Comparison of ENCODE assay signal across 19 cellular contexts in the genomic region with DNA sequence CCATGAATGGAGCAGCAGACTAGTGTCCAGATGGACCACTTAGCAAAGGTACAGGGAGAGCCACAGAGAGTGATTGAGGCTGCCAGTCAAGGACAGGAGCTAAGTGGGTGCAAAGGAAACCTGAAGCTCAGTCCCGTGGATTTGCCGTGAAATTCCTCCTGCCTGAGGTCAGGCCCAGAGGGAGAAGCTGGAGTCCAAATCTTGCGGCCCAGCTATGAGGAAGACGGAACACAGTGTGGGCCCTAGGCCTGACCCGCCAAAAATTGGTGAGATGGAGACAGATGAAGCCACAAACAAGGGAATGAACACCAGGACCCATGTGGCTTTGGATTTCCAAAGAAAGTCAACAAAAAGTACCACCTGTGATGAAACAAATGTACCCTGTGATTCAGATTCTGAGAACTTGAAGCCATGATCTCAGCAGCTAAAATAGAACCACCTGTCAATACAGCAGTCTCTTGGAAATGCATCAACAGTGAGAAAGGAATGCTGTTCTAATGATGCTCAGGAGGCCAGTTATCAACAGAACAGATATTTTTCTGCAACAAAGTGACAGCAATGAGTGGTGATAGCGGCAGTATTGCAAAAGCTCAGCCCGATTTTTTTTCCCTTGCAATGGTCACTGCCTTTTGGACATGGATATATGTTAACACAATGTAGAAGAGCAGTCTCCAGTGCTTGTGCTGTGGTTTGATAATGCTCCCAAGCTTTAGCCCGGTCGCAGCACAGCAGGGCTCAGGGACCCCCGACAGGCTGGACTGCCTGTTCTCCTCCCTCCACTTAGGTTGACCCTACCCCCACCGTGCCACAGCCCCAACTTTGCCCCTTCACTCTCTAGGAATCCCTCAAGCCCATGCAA. TPM values are rescaled to one million over a fixed set of nuclear protein-coding genes. Genes with fewer than 3 reads are reported as not detected.
DNase-seq lines count a peak whose midpoint lies in the region; ATAC-seq, FAIRE-seq and TF ChIP-seq lines count a peak whose summit lies in the region.
"Had no signal": no experiment of that assay in that cellular context is flagged by ENCODE, and none has a peak within 500 bp of the region (broad histone marks: within the 10 kb centered on the region; RNA-seq: fewer than 3 reads in every experiment).

No MANE protein-coding gene starts in this region.

- H3K9ac ChIP-seq in H1 (replicated peaks in 1 of 4; ENCODE audit: extremely low read depth in 1 of 4, low read depth in 3 of 4, low read length in 3 of 4): no peak overlapping the region
- H3K9ac ChIP-seq: BLaER1 treated with 17β-estradiol and CSF1 and Interleukin-3, amounts not matched to agents 10 nM and 100 nM had no signal

- no peak overlapping the region for H4K8ac ChIP-seq in H1 (ENCODE audit: extremely low read depth, insufficient read depth, low read length)

- no peaks in the 10 kb centered on the region for H3K4me1 ChIP-seq in H1 (replicated peaks in 1 of 4; ENCODE audit: control insufficient read depth in 3 of 4, insufficient read depth in 4 of 4, low read length in 3 of 4)
- peaks cover 1% of the 10 kb centered on the region for H3K4me1 ChIP-seq in hepatocyte (ENCODE audit: insufficient read depth)
- peaks cover 17% of the 10 kb centered on the region for H3K4me1 ChIP-seq in suprapubic skin

- H3K27ac Mint-ChIP-seq in HFFc6: peak overlapping the region; percentile 93
- H3K27ac Mint-ChIP-seq: activated CD8-positive, alpha-beta memory T cell treated with anti-CD3 and anti-CD28 coated beads, Interleukin-2, amount 10 ng/mL, durations not matched to agents 7 days and 5 days; activated naive CD4-positive, alpha-beta T cell treated with anti-CD3 and anti-CD28 coated beads for 36 hours; T-cell had no signal

- H3K18ac ChIP-seq in H1 (ENCODE audit: extremely low read depth, low read length): peak overlapping the region; percentile 42; the same call in 1 of the 2 replicates

- no peak overlapping the region for H2BK12ac ChIP-seq in H1 (ENCODE audit: low read depth, low read length)

- H2BK5ac ChIP-seq in H1 (ENCODE audit: low read depth, low read length): no peak overlapping the region

- no peaks in the 10 kb centered on the region for H4K20me1 ChIP-seq in H1 (replicated peaks in 1 of 2; ENCODE audit: control insufficient read depth in 1 of 2, insufficient read depth in 2 of 2, low read length in 2 of 2)
- peaks cover 34% of the 10 kb centered on the region for H4K20me1 ChIP-seq in hepatocyte (ENCODE audit: insufficient read depth, poor library complexity, severe bottlenecking)
- H4K20me1 ChIP-seq: BLaER1 treated with 17β-estradiol and CSF1 and Interleukin-3, amounts not matched to agents 10 nM and 100 nM had no signal

- FAIRE-seq in H1 (lab: Jason Lieb, UNC): no peak
- FAIRE-seq: RCC 7860 had no signal

- H3K4me3 ChIP-seq in H1 (ENCODE audit: extremely low read depth in 1 of 4, insufficient read depth in 2 of 4, low read depth in 3 of 4, low read length in 4 of 4): no peak overlapping the region
- H3K4me3 ChIP-seq in hepatocyte: no peak overlapping the region
- H3K4me3 ChIP-seq in suprapubic skin: no peak overlapping the region
- H3K4me3 ChIP-seq: BLaER1 treated with 17β-estradiol and CSF1 and Interleukin-3, amounts not matched to agents 10 nM and 100 nM; lung had no signal

- H3K79me1 ChIP-seq in H1 (ENCODE audit: low read depth, low read length): no peaks in the 10 kb centered on the region

- H3K4me3 Mint-ChIP-seq in HFFc6: peak overlapping the region; percentile 82; the same call in 1 of the 2 replicates
- H3K4me3 Mint-ChIP-seq: activated CD8-positive, alpha-beta memory T cell treated with anti-CD3 and anti-CD28 coated beads, Interleukin-2, amount 10 ng/mL, durations not matched to agents 7 days and 5 days; activated naive CD4-positive, alpha-beta T cell treated with anti-CD3 and anti-CD28 coated beads for 36 hours; T-cell had no signal

- TF ChIP-seq CTCF in HFFc6 (IDR thresholded peaks at IDR 0.05) (no peak), H1 (IDR thresholded peaks at IDR 0.05; ENCODE audit: control extremely low read depth in 1 of 3, insufficient read depth in 1 of 3, low read depth in 1 of 3, low read length in 3 of 3) (no peak), hepatocyte (IDR thresholded peaks at IDR 0.05; ENCODE audit: poor library complexity) (no peak), suprapubic skin (IDR thresholded peaks at IDR 0.05) (no peak)

- peak; percentile 36 for DNase-seq in HFFc6
- no peak for DNase-seq in H1 (ENCODE audit: low read depth in 1 of 2, low spot score in 2 of 2)
- DNase-seq in hepatocyte (ENCODE audit: low spot score): no peak
- no peak for DNase-seq in suprapubic skin (ENCODE audit: low spot score in 2 of 2)
- DNase-seq: activated CD4-positive, CD25-positive, alpha-beta regulatory T cell; activated CD8-positive, alpha-beta memory T cell treated with anti-CD3 and anti-CD28 coated beads, Interleukin-2, amount 10 ng/mL, durations not matched to agents 7 days and 5 days; activated naive CD4-positive, alpha-beta T cell treated with anti-CD3 and anti-CD28 coated beads for 36 hours; DMS79; NCI-H2081 treated with DMSO at 0.1 percent for 48 hours; NCI-H69; T-cell had no signal

- H3K4me2 ChIP-seq in H1 (ENCODE audit: insufficient read depth in 1 of 2, low read depth in 2 of 2, low read length in 2 of 2): no peak overlapping the region
- no peak overlapping the region for H3K4me2 ChIP-seq in hepatocyte
- H3K4me2 ChIP-seq: BLaER1 treated with 17β-estradiol and CSF1 and Interleukin-3, amounts not matched to agents 10 nM and 100 nM had no signal

- no peak for TF ChIP-seq RAD21 in H1 (IDR thresholded peaks at IDR 0.05 in 1 of 2, conservative IDR thresholded peaks at IDR 0.05 in 1 of 2; ENCODE audit: low read depth in 2 of 2, low read length in 2 of 2)

- TF ChIP-seq EP300 in H1 (IDR thresholded peaks at IDR 0.05; ENCODE audit: borderline replicate concordance in 1 of 2, low read depth in 2 of 2, low read length in 2 of 2): no peak
- TF ChIP-seq EP300 in suprapubic skin (IDR thresholded peaks at IDR 0.05): no peak

- peaks cover 68% of the 10 kb centered on the region for H3K36me3 Mint-ChIP-seq in HFFc6 (ENCODE audit: low read depth)
- H3K36me3 Mint-ChIP-seq: activated CD8-positive, alpha-beta memory T cell treated with anti-CD3 and anti-CD28 coated beads, Interleukin-2, amount 10 ng/mL, durations not matched to agents 7 days and 5 days; T-cell had no signal

- H3K27me3 ChIP-seq in H1 (replicated peaks in 1 of 4; ENCODE audit: control insufficient read depth in 3 of 4, extremely low read depth in 1 of 4, insufficient read depth in 3 of 4, low read length in 3 of 4) (no peaks in the 10 kb centered on the region), hepatocyte (no peaks in the 10 kb centered on the region), suprapubic skin (no peaks in the 10 kb centered on the region)
- H3K27me3 ChIP-seq: BLaER1 treated with 17β-estradiol and CSF1 and Interleukin-3, amounts not matched to agents 10 nM and 100 nM had no signal

- H3K23me2 ChIP-seq in H1 (ENCODE audit: low read depth, low read length): no peaks in the 10 kb centered on the region

- H3K27me3 Mint-ChIP-seq in HFFc6 (ENCODE audit: insufficient read depth): peaks cover 18% of the 10 kb centered on the region
- H3K27me3 Mint-ChIP-seq: activated CD8-positive, alpha-beta memory T cell treated with anti-CD3 and anti-CD28 coated beads, Interleukin-2, amount 10 ng/mL, durations not matched to agents 7 days and 5 days; T-cell had no signal

- TF ChIP-seq POLR2A in H1 (IDR thresholded peaks at IDR 0.05; ENCODE audit: control extremely low read depth in 1 of 2, low read depth in 2 of 2, low read length in 2 of 2): no peak
- TF ChIP-seq POLR2A in suprapubic skin (IDR thresholded peaks at IDR 0.05): no peak

- H2BK15ac ChIP-seq in H1 (ENCODE audit: low read length): no peak overlapping the region

- H3K79me2 ChIP-seq in H1 (ENCODE audit: control insufficient read depth in 1 of 2, insufficient read depth in 2 of 2, low read length in 2 of 2) (no peaks in the 10 kb centered on the region), hepatocyte (peaks cover 100% of the 10 kb centered on the region)

- no peak overlapping the region for H2AFZ ChIP-seq in H1 (ENCODE audit: low read length)
- H2AFZ ChIP-seq in hepatocyte: no peak overlapping the region

- no peaks in the 10 kb centered on the region for H3K9me2 ChIP-seq in hepatocyte (replicated peaks; ENCODE audit: insufficient read depth)

- H3K4ac ChIP-seq in H1 (replicated peaks; ENCODE audit: insufficient read length, low read depth, low read length): no peak overlapping the region

- H3K9me3 Mint-ChIP-seq in HFFc6: peaks cover 4% of the 10 kb centered on the region; the same call in 1 of the 2 replicates
- H3K9me3 Mint-ChIP-seq: activated naive CD4-positive, alpha-beta T cell treated with anti-CD3 and anti-CD28 coated beads for 36 hours; T-cell had no signal

- no peak overlapping the region for H4K91ac ChIP-seq in H1 (replicated peaks; ENCODE audit: insufficient read length, low read length)

- H3K14ac ChIP-seq in H1 (ENCODE audit: insufficient read length): no peak overlapping the region

- H3K36me3 ChIP-seq in H1 (ENCODE audit: control insufficient read depth in 2 of 4, insufficient read depth in 4 of 4, low read length in 3 of 4) (no peaks in the 10 kb centered on the region), hepatocyte (replicated peaks; ENCODE audit: insufficient read depth, low read depth) (no peaks in the 10 kb centered on the region), suprapubic skin (no peaks in the 10 kb centered on the region)
- H3K36me3 ChIP-seq: BLaER1 treated with 17β-estradiol and CSF1 and Interleukin-3, amounts not matched to agents 10 nM and 100 nM; neutrophil had no signal

- H3K9me3 ChIP-seq in H1 (ENCODE audit: insufficient read depth in 2 of 2, low read depth in 1 of 2, low read length in 1 of 2) (no peaks in the 10 kb centered on the region), hepatocyte (ENCODE audit: low read depth) (no peaks in the 10 kb centered on the region), suprapubic skin (no peaks in the 10 kb centered on the region)
- H3K9me3 ChIP-seq: BLaER1 treated with 17β-estradiol and CSF1 and Interleukin-3, amounts not matched to agents 10 nM and 100 nM; neutrophil had no signal

- no peak overlapping the region for H3K56ac ChIP-seq in H1 (replicated peaks; ENCODE audit: insufficient read length, low read depth, low read length)

- H2AK5ac ChIP-seq in H1 (ENCODE audit: low read depth, low read length): no peak overlapping the region

- CTCF ChIA-PET in H1 (lab: Charles Lee; ENCODE audit: partially characterized antibody): interaction anchor here (0.7 to 2.9 kb wide), 9 partner anchors 9 to 268 kb away, joined by 3 to 20 read pairs (median 3); no protein-coding TSS in a partner anchor

- WGBS in H1 (ENCODE audit: extremely low coverage in 1 of 2, insufficient coverage in 1 of 2, insufficient read length in 1 of 2, insufficient replicate concordance in 2 of 2, low coverage in 1 of 2, low lambda C conversion rate in 2 of 2, missing lambda C conversion rate in 1 of 2), 2 experiments: 87% methylated on average over 11 of the region's 11 CpGs; no CpG with 5 or more reads in 1 of the 2 experiments
- WGBS in hepatocyte (ENCODE audit: low lambda C conversion rate, missing lambda C conversion rate): 85% methylated on average over 11 of the region's 11 CpGs
- WGBS in suprapubic skin: 73% methylated on average over 11 of the region's 11 CpGs

- no peak overlapping the region for H3K27ac ChIP-seq in H1 (ENCODE audit: low read depth, low read length)
- H3K27ac ChIP-seq in hepatocyte: peak overlapping the region; percentile 5
- H3K27ac ChIP-seq in suprapubic skin: peak overlapping the region; percentile 15
- H3K27ac ChIP-seq: BLaER1 treated with 17β-estradiol and CSF1 and Interleukin-3, amounts not matched to agents 10 nM and 100 nM; neutrophil had no signal

- H2BK120ac ChIP-seq in H1 (replicated peaks; ENCODE audit: low read depth, low read length): no peak overlapping the region

- peaks cover 96% of the 10 kb centered on the region for H3K4me1 Mint-ChIP-seq in HFFc6 (ENCODE audit: low read depth)
- H3K4me1 Mint-ChIP-seq: activated CD8-positive, alpha-beta memory T cell treated with anti-CD3 and anti-CD28 coated beads, Interleukin-2, amount 10 ng/mL, durations not matched to agents 7 days and 5 days; T-cell had no signal

- H4K5ac ChIP-seq in H1 (ENCODE audit: insufficient read length, low read depth, low read length): no peak overlapping the region

- no peak overlapping the region for H2BK20ac ChIP-seq in H1 (ENCODE audit: low read length)

- ATAC-seq in GM21529 (IDR thresholded peaks at IDR 0.05; ENCODE audit: unreplicated experiment) (no peak), GM18867 (IDR thresholded peaks at IDR 0.05; ENCODE audit: unreplicated experiment) (no peak), GM18861 (IDR thresholded peaks at IDR 0.05; ENCODE audit: unreplicated experiment) (no peak), GM19467 (IDR thresholded peaks at IDR 0.05; ENCODE audit: unreplicated experiment) (no peak)
- ATAC-seq: activated CD8-positive, alpha-beta memory T cell treated with anti-CD3 and anti-CD28 coated beads, Interleukin-2, amount 10 ng/mL, durations not matched to agents 7 days and 5 days; T-cell had no signal

- no peak overlapping the region for H3K23ac ChIP-seq in H1 (ENCODE audit: insufficient read length)

- POLR2A ChIA-PET in H1 (lab: Charles Lee; ENCODE audit: partially characterized antibody): interaction anchor here (0.7 kb wide), 1 partner anchor 278 kb away, joined by 3 read pairs; no protein-coding TSS in a partner anchor

RNA-seq across cellular contexts. Expression of a gene that starts 10.7 kb away (rescaled TPM):
- total RNA-seq in HFFc6 (2021; fragmentation: NEBNext Ultra II Directional; extraction: Animal tissue kit (Norgen Biotek cat#: 25700)): 100 to 1,000 TPM; 409 to 759 (median 458) TPM
- 3.4 and 3.5 TPM in 2 replicates for total RNA-seq in H1 (2021; fragmentation: NEBNext Ultra II Directional; extraction: Animal tissue kit (Norgen Biotek cat#: 25700))
- polyA plus RNA-seq in H1 (2011; rRNA removed) (1.2 and 1.9 TPM in 2 replicates), hepatocyte (70.7 and 80.7 TPM in 2 replicates)
- polyA plus RNA-seq in H1 (2011; cell fraction: cytosol; rRNA removed): 1.2 TPM
- polyA plus RNA-seq in H1 (2011; cell fraction: nucleus; rRNA removed): 4.1 TPM
- polyA plus RNA-seq in H1 (2012, experiment 1 of 2): 2.4 to 3.5 TPM (median 3.0 TPM) in 4 replicates
- polyA plus RNA-seq in H1 (2012, experiment 2 of 2): 0.60 TPM
- polyA plus RNA-seq in H1 (2013, experiment 1 of 2): 5.0 TPM
- 3.8 TPM for polyA plus RNA-seq in H1 (2013, experiment 2 of 2)
- 3.1 and 6.5 TPM in 2 replicates for polyA minus RNA-seq in H1 (2011; rRNA and poly(A)+ RNA removed)
- 3.0 TPM for polyA minus RNA-seq in H1 (2011; cell fraction: cytosol; rRNA and poly(A)+ RNA removed)
- polyA minus RNA-seq in H1 (2011; cell fraction: nucleus; rRNA and poly(A)+ RNA removed): 6.4 TPM
- total RNA-seq in hepatocyte (158 and 250 TPM in 2 replicates), suprapubic skin (10 to 100 TPM; 50.1 to 79.2 (median 66.3) TPM)

Comparison
In these comparisons a context has a peak if more than half of its experiments do, and no peak if none do; other contexts are left out.
1. RNA of a gene that starts 10.7 kb away (total RNA-seq): 409 to 759 TPM in HFFc6, 158 to 250 TPM in hepatocyte and 50.1 to 79.2 TPM in suprapubic skin; 3.4 to 3.5 TPM in H1; every median in the first group is over 10 times any median in the second.